ENCODE assay signal across 25 cellular contexts in genomic region chr15:71042356-71042922, GRCh38.
"Had no signal": no experiment of that assay in that cellular context is flagged by ENCODE, and none has a peak within 500 bp of the region (broad histone marks: within the 10 kb centered on the region; RNA-seq: fewer than 3 reads in every experiment).

No MANE protein-coding gene starts in this region.

- H3K36me3 ChIP-seq: transverse colon, uterus had no signal

- H2AFZ ChIP-seq: hepatocyte, parathyroid adenoma had no signal

- H3K79me2 ChIP-seq: hepatocyte, parathyroid adenoma had no signal

- H3K27me3 ChIP-seq: hepatocyte, stomach, transverse colon, uterus had no signal

- H3K4me1 ChIP-seq: parathyroid adenoma, stomach, transverse colon, uterus had no signal

- H3K9me3 ChIP-seq: stomach, transverse colon, uterus had no signal

- H3K4me3 Mint-ChIP-seq: activated CD4-positive, alpha-beta T cell treated with anti-CD3 and anti-CD28 coated beads, Interleukin-2, amount 10 ng/mL, durations not matched to agents 7 days and 5 days; activated CD8-positive, alpha-beta T cell treated with anti-CD3 and anti-CD28 coated beads, Interleukin-2, amount 10 ng/mL, durations not matched to agents 7 days and 5 days; central memory CD8-positive, alpha-beta T cell; endodermal cell; immature natural killer cell; memory B cell; natural killer cell treated with Interleukin-12 subunit alpha and Interleukin-12 subunit beta and Interleukin-15 and Interleukin-18, amount 100 ng/mL, for 72 hours; stimulated activated memory B cell treated with anti-CD40 and anti-IgM and Interleukin-4, amounts not matched to agents 10 μg/mL and 1 μg/mL and 100 μg/mL, for 72 hours; T-cell; T-helper 2 cell treated with Interferon-gamma antibody and Interleukin-4, amounts not matched to agents 5 μg/mL and 100 μg/mL, for 36 hours had no signal

- H3K27me3 Mint-ChIP-seq: stimulated activated memory B cell treated with anti-CD40 and anti-IgM and Interleukin-4, amounts not matched to agents 10 μg/mL and 1 μg/mL and 100 μg/mL, for 72 hours had no signal

- H3K27ac Mint-ChIP-seq: activated CD4-positive, alpha-beta T cell treated with anti-CD3 and anti-CD28 coated beads, Interleukin-2, amount 10 ng/mL, durations not matched to agents 7 days and 5 days; activated CD8-positive, alpha-beta T cell treated with anti-CD3 and anti-CD28 coated beads, Interleukin-2, amount 10 ng/mL, durations not matched to agents 7 days and 5 days; activated naive CD4-positive, alpha-beta T cell treated with anti-CD3 and anti-CD28 coated beads, Interleukin-2, amount 50 U/mL, for 72 hours; endodermal cell; immature natural killer cell; memory B cell; natural killer cell treated with Interleukin-12 subunit alpha and Interleukin-12 subunit beta and Interleukin-15 and Interleukin-18, amount 100 ng/mL, for 72 hours; stimulated activated memory B cell treated with anti-CD40 and anti-IgM and Interleukin-4, amounts not matched to agents 10 μg/mL and 1 μg/mL and 100 μg/mL, for 72 hours; T-cell; T-helper 2 cell treated with Interferon-gamma antibody and Interleukin-4, amounts not matched to agents 5 μg/mL and 100 μg/mL, for 36 hours had no signal

- H3K9me3 Mint-ChIP-seq: activated CD4-positive, alpha-beta T cell treated with anti-CD3 and anti-CD28 coated beads, Interleukin-2, amount 10 ng/mL, durations not matched to agents 7 days and 5 days; activated naive CD4-positive, alpha-beta T cell treated with anti-CD3 and anti-CD28 coated beads, Interleukin-2, amount 50 U/mL, for 72 hours; central memory CD8-positive, alpha-beta T cell; natural killer cell treated with Interleukin-12 subunit alpha and Interleukin-12 subunit beta and Interleukin-15 and Interleukin-18, amount 100 ng/mL, for 72 hours; stimulated activated memory B cell treated with anti-CD40 and anti-IgM and Interleukin-4, amounts not matched to agents 10 μg/mL and 1 μg/mL and 100 μg/mL, for 72 hours; T-cell; T-helper 2 cell treated with Interferon-gamma antibody and Interleukin-4, amounts not matched to agents 5 μg/mL and 100 μg/mL, for 36 hours had no signal

- H3K36me3 Mint-ChIP-seq: activated naive CD4-positive, alpha-beta T cell treated with anti-CD3 and anti-CD28 coated beads, Interleukin-2, amount 50 U/mL, for 72 hours; immature natural killer cell; memory B cell; natural killer cell treated with Interleukin-12 subunit alpha and Interleukin-12 subunit beta and Interleukin-15 and Interleukin-18, amount 100 ng/mL, for 72 hours; stimulated activated memory B cell treated with anti-CD40 and anti-IgM and Interleukin-4, amounts not matched to agents 10 μg/mL and 1 μg/mL and 100 μg/mL, for 72 hours; T-cell had no signal

- H3K4me2 ChIP-seq: hepatocyte had no signal

- H3K4me3 ChIP-seq: coronary artery, hepatocyte, stomach, transverse colon, uterus had no signal

- H3K9ac ChIP-seq: parathyroid adenoma had no signal

- H3K4me1 Mint-ChIP-seq: activated CD4-positive, alpha-beta T cell treated with anti-CD3 and anti-CD28 coated beads, Interleukin-2, amount 10 ng/mL, durations not matched to agents 7 days and 5 days; central memory CD8-positive, alpha-beta T cell; immature natural killer cell; memory B cell; stimulated activated memory B cell treated with anti-CD40 and anti-IgM and Interleukin-4, amounts not matched to agents 10 μg/mL and 1 μg/mL and 100 μg/mL, for 72 hours; T-cell had no signal

- FAIRE-seq: frontal cortex had no signal

- H3K27ac ChIP-seq: coronary artery, hepatocyte, parathyroid adenoma, stomach, transverse colon, uterus, VCaP had no signal

- DNase-seq: activated CD4-positive, alpha-beta T cell treated with anti-CD3 and anti-CD28 coated beads, Interleukin-2, amount 10 ng/mL, durations not matched to agents 7 days and 5 days; activated CD8-positive, alpha-beta T cell treated with anti-CD3 and anti-CD28 coated beads, Interleukin-2, amount 10 ng/mL, durations not matched to agents 7 days and 5 days; activated T-cell treated with anti-CD3 and anti-CD28 coated beads, Interleukin-2, amount 50 U/mL, for 1 hour; aorta; endodermal cell; glutamatergic neuron; immature natural killer cell; left ventricle myocardium superior; right cardiac atrium; stomach; T-cell; transverse colon; uterus had no signal

- ATAC-seq: activated CD4-positive, CD25-positive, alpha-beta regulatory T cell treated with anti-CD3 and anti-CD28 coated beads, Interleukin-2, amount 50 U/mL, for 24 hours; activated CD8-positive, alpha-beta T cell treated with anti-CD3 and anti-CD28 coated beads, Interleukin-2, amount 10 ng/mL, durations not matched to agents 7 days and 5 days; activated naive CD4-positive, alpha-beta T cell treated with anti-CD3 and anti-CD28 coated beads, Interleukin-2, amount 50 U/mL, for 72 hours; left ventricle myocardium superior; natural killer cell treated with Interleukin-12 subunit alpha and Interleukin-12 subunit beta and Interleukin-15 and Interleukin-18, amount 100 ng/mL, for 72 hours; right cardiac atrium; stimulated activated memory B cell treated with anti-CD40 and anti-IgM and Interleukin-4, amounts not matched to agents 10 μg/mL and 1 μg/mL and 100 μg/mL, for 72 hours; T-cell had no signal
